ENCODE assay signal across 8 cellular contexts in the genomic region with DNA sequence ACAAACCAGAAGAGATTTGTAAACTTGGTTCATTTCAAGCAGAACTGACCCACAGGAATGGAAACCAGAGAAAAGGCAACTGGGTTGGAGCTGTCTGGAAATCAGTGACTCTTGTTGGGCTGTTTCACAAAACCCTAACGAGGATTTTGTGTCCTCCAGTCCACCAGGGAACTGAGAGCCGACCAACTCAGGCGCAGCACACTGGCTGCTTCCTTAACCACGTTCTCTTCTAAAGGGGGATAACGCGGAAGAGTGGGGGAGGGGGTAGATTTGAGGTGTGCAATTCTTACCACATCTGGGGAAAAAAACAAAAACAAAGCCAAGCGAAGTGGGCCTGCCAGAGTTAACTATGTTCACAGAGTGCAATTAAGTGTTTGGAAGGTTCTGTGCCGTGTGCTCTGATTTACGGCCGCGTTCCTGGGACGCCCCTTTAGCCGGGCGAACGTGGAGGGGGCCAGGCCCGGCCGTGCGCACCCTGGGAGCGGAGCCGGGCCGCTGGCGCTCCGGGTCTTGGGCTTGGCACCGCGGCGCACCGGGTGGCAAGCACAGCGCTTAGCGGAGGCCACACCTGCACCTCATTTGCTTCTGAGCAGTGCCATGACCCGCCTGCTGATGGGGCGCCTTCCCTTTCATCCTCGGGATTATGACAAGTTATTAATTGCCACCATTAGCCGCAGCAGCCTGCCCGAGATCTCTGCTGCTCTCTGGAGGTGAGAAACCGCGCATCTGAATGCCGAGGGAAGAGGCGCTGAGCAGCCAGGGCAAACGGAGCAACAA.
DNase-seq lines count a peak whose midpoint lies in the region; ATAC-seq, FAIRE-seq and TF ChIP-seq lines count a peak whose summit lies in the region.

No MANE protein-coding gene starts in this region.

- H3K9me3 ChIP-seq in small intestine (ENCODE audit: control insufficient read depth, low read depth), result no peaks in the 10 kb centered on the region

- no peak for FAIRE-seq in small intestine (lab: Jason Lieb, UNC)

- no peaks in the 10 kb centered on the region for H3K36me3 ChIP-seq in small intestine (ENCODE audit: control insufficient read depth in 2 of 2, insufficient read depth in 2 of 2, low read length in 2 of 2)

- H3K4me3 ChIP-seq in astrocyte of the cerebellum (ENCODE audit: low read depth, low read length), result peak overlapping the region; percentile 32
- H3K4me3 ChIP-seq in small intestine (ENCODE audit: low read depth in 1 of 2, low read length in 2 of 2), result no peak overlapping the region

- H3K27me3 ChIP-seq in small intestine (ENCODE audit: control insufficient read depth in 2 of 2, insufficient read depth in 2 of 2, low read length in 2 of 2), result peaks cover 4 to 24% of the 10 kb centered on the region in 2 donors

- TF ChIP-seq CTCF in astrocyte of the cerebellum (IDR thresholded peaks at IDR 0.05; ENCODE audit: low read depth, low read length, missing control alignments), result peak; percentile 49

- ATAC-seq in HG03097 (IDR thresholded peaks at IDR 0.05; ENCODE audit: low FRiP score, unreplicated experiment), result no peak

- DNase-seq in NCI-H1092 treated with DMSO at 0.1 percent for 48 hours (lab: John Stamatoyannopoulos, UW) (peak; percentile 5), NCI-H1092 (lab: John Stamatoyannopoulos, UW) (no peak), astrocyte of the cerebellum (ENCODE audit: low read depth) (no peak), iPS-NIHi7 (ENCODE audit: extremely low spot score) (peak; percentile 65), small intestine (peak; percentile 75), KG1 (lab: John Stamatoyannopoulos, UW) (no peak), NCI-H2029 (lab: John Stamatoyannopoulos, UW) (no peak)

- in situ Hi-C loops in astrocyte of the cerebellum (cut with HindIII; ENCODE audit: low sequenced_read_pairs), result no loop called here

- no peaks in the 10 kb centered on the region for H3K4me1 ChIP-seq in small intestine (ENCODE audit: control insufficient read depth in 2 of 2, insufficient read depth in 1 of 2, low read depth in 1 of 2, low read length in 1 of 2)

- H3K27ac ChIP-seq in small intestine (ENCODE audit: low read depth in 1 of 2, low read length in 1 of 2), result no peak overlapping the region

- WGBS in small intestine, 3 donors, result 3 to 7% (median 5%) methylated on average over 38 to 39 of the region's 39 CpGs

Comparison
In these comparisons a context has a peak if more than half of its experiments do, and no peak if none do; other contexts are left out.
1. DNase-seq: peak in NCI-H1092 treated with DMSO at 0.1 percent for 48 hours (single experiment), iPS-NIHi7 (single experiment) and small intestine (single experiment); none in NCI-H1092 (single experiment), astrocyte of the cerebellum (single experiment), KG1 (single experiment) and NCI-H2029 (single experiment).